ENCODE assay signal across 11 cellular contexts in genomic region chr13:29754486-29754806, GRCh38.
DNase-seq lines count a peak whose midpoint lies in the region; ATAC-seq and TF ChIP-seq lines count a peak whose summit lies in the region.
"Had no signal": no experiment of that assay in that cellular context is flagged by ENCODE, and none has a peak within 500 bp of the region (broad histone marks: within the 10 kb centered on the region; RNA-seq: fewer than 3 reads in every experiment).

No MANE protein-coding gene starts in this region.

- TF ChIP-seq CTCF in esophagus squamous epithelium (IDR thresholded peaks at IDR 0.05) (no peak), lower lobe of right lung (IDR thresholded peaks at IDR 0.05) (no peak)

- H3K27me3 ChIP-seq in esophagus squamous epithelium (no peaks in the 10 kb centered on the region), lower lobe of right lung (ENCODE audit: low read depth) (no peaks in the 10 kb centered on the region)
- H3K27me3 ChIP-seq: testis had no signal

- DNase-seq in EL, result peak; percentile 39
- DNase-seq in KBM-7, result peak; percentile 23
- peak; percentile 51 for DNase-seq in amniotic epithelial cell (ENCODE audit: low read depth)
- DNase-seq in left kidney (ENCODE audit: low read depth, low spot score), result peak; percentile 20
- no peak for DNase-seq in esophagus squamous epithelium (lab: John Stamatoyannopoulos, UW)
- no peak for DNase-seq in lower lobe of right lung
- no peak for DNase-seq in NCI-H446 treated with DMSO at 0.1 percent for 48 hours (lab: John Stamatoyannopoulos, UW)
- DNase-seq: mucosa of descending colon, small intestine, testis had no signal

- in situ Hi-C loops in KBM-7 (cut with MboI; ENCODE audit: low pct_unique_long_range_greater_than_20kb, low sequenced_read_pairs), result no loop called here

- H3K9me3 ChIP-seq in esophagus squamous epithelium (no peaks in the 10 kb centered on the region), lower lobe of right lung (no peaks in the 10 kb centered on the region)
- H3K9me3 ChIP-seq: mucosa of descending colon, testis had no signal

- no peak overlapping the region for H3K4me3 ChIP-seq in esophagus squamous epithelium
- no peak overlapping the region for H3K4me3 ChIP-seq in lower lobe of right lung
- H3K4me3 ChIP-seq: mucosa of descending colon, testis had no signal

- no peak for TF ChIP-seq POLR2A in esophagus squamous epithelium (IDR thresholded peaks at IDR 0.05)

- intact Hi-C loops in esophagus squamous epithelium (cut with DNase I) (no loop called here), lower lobe of right lung (cut with DNase I) (no loop called here)

- H3K27ac ChIP-seq in esophagus squamous epithelium (no peak overlapping the region), lower lobe of right lung (no peak overlapping the region)
- H3K27ac ChIP-seq: testis had no signal

- WGBS in esophagus squamous epithelium, 2 donors, result 87% methylated on average over 4 of the region's 4 CpGs

- ATAC-seq in HG02623 (IDR thresholded peaks at IDR 0.05; ENCODE audit: unreplicated experiment) (no peak), lower lobe of right lung (no peak)
- ATAC-seq: mucosa of descending colon had no signal

- no peaks in the 10 kb centered on the region for H3K4me1 ChIP-seq in esophagus squamous epithelium
- H3K4me1 ChIP-seq in lower lobe of right lung, result no peaks in the 10 kb centered on the region
- H3K4me1 ChIP-seq: testis had no signal

- H3K36me3 ChIP-seq in esophagus squamous epithelium (no peaks in the 10 kb centered on the region), lower lobe of right lung (no peaks in the 10 kb centered on the region)

Comparison
In these comparisons a context has a peak if more than half of its experiments do, and no peak if none do; other contexts are left out.
1. DNase-seq: peak in EL (single experiment), KBM-7 (single experiment), amniotic epithelial cell (single experiment) and left kidney (single experiment); none in esophagus squamous epithelium (single experiment), lower lobe of right lung (single experiment) and NCI-H446 treated with DMSO at 0.1 percent for 48 hours (single experiment).